In genomic region chr5:32710859-32711692, GRCh38 we compare ENCODE assay signal across 8 cellular contexts. TPM values are rescaled to one million over a fixed set of nuclear protein-coding genes. Genes with fewer than 3 reads are reported as not detected.
A peak's percentile ranks its signal among the peaks of the same experiment; 100 is the strongest.
DNase-seq lines count a peak whose midpoint lies in the region; ATAC-seq and TF ChIP-seq lines count a peak whose summit lies in the region.

Gene NPR3 (plus strand): TSS chr5:32711321. CDS start chr5:32711777, 456 bp downstream.

- peaks cover 34% of the 10 kb centered on the region for H3K79me2 ChIP-seq in ACC112 (ENCODE audit: control insufficient read depth, insufficient read depth, low read length, unreplicated experiment)

- H3K36me3 ChIP-seq in ACC112 (ENCODE audit: insufficient read depth, low read length), result no peaks in the 10 kb centered on the region
- H3K36me3 ChIP-seq in iPS DF 6.9 (ENCODE audit: control insufficient read depth, insufficient read depth, low read length), result no peaks in the 10 kb centered on the region
- H3K36me3 ChIP-seq in gastrocnemius medialis, result no peaks in the 10 kb centered on the region

- no peaks in the 10 kb centered on the region for H3K9me3 ChIP-seq in iPS DF 6.9 (ENCODE audit: control insufficient read depth, insufficient read depth, low read length)
- no peaks in the 10 kb centered on the region for H3K9me3 ChIP-seq in gastrocnemius medialis

- no CpG with 5 or more reads among the region's 44 CpGs for WGBS in iPS DF 6.9 (ENCODE audit: insufficient coverage, insufficient read length)

- no peak for ATAC-seq in gastrocnemius medialis
- no peak for ATAC-seq in GM18867 (IDR thresholded peaks at IDR 0.05; ENCODE audit: unreplicated experiment)

- H3K4me3 ChIP-seq in ACC112 (ENCODE audit: low read depth, low read length) (peak within 1 kb of the TSS; percentile 96), iPS DF 6.9 (ENCODE audit: low read length) (peak within 1 kb of the TSS; percentile 16; the same call in 1 of the 2 replicates), gastrocnemius medialis (peak within 1 kb of the TSS; percentile 54 to 66 (median 63))

- DNase-seq in HS-27A (ENCODE audit: low read depth) (peak; percentile 46), amniotic epithelial cell (ENCODE audit: low read depth) (peak; percentile 32), iPS DF 6.9 (ENCODE audit: low read depth, low spot score) (no peak), gastrocnemius medialis (no peak), activated gamma-delta T cell (lab: John Stamatoyannopoulos, UW) (no peak)
- DNase-seq in stimulated activated naive CD4-positive, alpha-beta T cell treated with Interleukin-2 at 50 U/mL for 16 hours (lab: John Stamatoyannopoulos, UW), result no peak

- intact Hi-C loops in gastrocnemius medialis (cut with DNase I; ENCODE audit: low total_unique reads), result loop anchor here (5.0 kb wide), 3 partner anchors 61 to 206 kb away; no protein-coding TSS in a partner anchor

- TF ChIP-seq POLR2A in gastrocnemius medialis (IDR thresholded peaks at IDR 0.05), result no peak

- no peak for TF ChIP-seq CTCF in gastrocnemius medialis (IDR thresholded peaks at IDR 0.05 in 4 of 5, conservative IDR thresholded peaks at IDR 0.05 in 1 of 5)

- peak within 1 kb of the TSS; percentile 86 for H2AFZ ChIP-seq in ACC112 (ENCODE audit: low read length, unreplicated experiment)

- H3K4me1 ChIP-seq in ACC112 (ENCODE audit: control insufficient read depth, insufficient read depth, low read length, unreplicated experiment) (peaks cover 4% of the 10 kb centered on the region), iPS DF 6.9 (ENCODE audit: control insufficient read depth, insufficient read depth, low read length) (peaks cover 7% of the 10 kb centered on the region), gastrocnemius medialis (peaks cover 0 to 30% of the 10 kb centered on the region in 2 donors)

- H3K27me3 ChIP-seq in ACC112 (ENCODE audit: insufficient read depth, low read length) (no peaks in the 10 kb centered on the region), iPS DF 6.9 (ENCODE audit: control insufficient read depth, insufficient read depth, low read length) (peaks cover 58% of the 10 kb centered on the region), gastrocnemius medialis (peaks cover 13 to 32% (median 19%) of the 10 kb centered on the region in 3 donors)

- in situ Hi-C loops in gastrocnemius medialis (cut with MboI; ENCODE audit: low sequenced_read_pairs in 4 of 4), result no loop called here

- peak within 1 kb of the TSS; percentile 86 for H3K27ac ChIP-seq in ACC112 (ENCODE audit: low read depth, low read length)
- no peak within 1 kb of the TSS for H3K27ac ChIP-seq in iPS DF 6.9 (ENCODE audit: low read length)
- peak within 1 kb of the TSS; percentile 28 to 52 (median 30) for H3K27ac ChIP-seq in gastrocnemius medialis

RNA-seq across cellular contexts. Expression of gene NPR3, which starts in this region (rescaled TPM):
- total RNA-seq in gastrocnemius medialis, result 1 to 10 TPM in 3 of 4 donors, under 1 TPM in 1; 0.51 to 4.9 (median 1.3) TPM

Comparison
In these comparisons a context has a peak if more than half of its experiments do, and no peak if none do; other contexts are left out.
1. H3K4me3 ChIP-seq: peak in every context shown above with its lines; median percentile 96 in ACC112; 63 in gastrocnemius medialis; 16 in iPS DF 6.9.
2. DNase-seq: peak in HS-27A (single experiment) and amniotic epithelial cell (single experiment); none in iPS DF 6.9 (single experiment), gastrocnemius medialis (0 of 2), activated gamma-delta T cell (single experiment) and stimulated activated naive CD4-positive, alpha-beta T cell treated with Interleukin-2 at 50 U/mL for 16 hours (single experiment).